In the genomic region with DNA sequence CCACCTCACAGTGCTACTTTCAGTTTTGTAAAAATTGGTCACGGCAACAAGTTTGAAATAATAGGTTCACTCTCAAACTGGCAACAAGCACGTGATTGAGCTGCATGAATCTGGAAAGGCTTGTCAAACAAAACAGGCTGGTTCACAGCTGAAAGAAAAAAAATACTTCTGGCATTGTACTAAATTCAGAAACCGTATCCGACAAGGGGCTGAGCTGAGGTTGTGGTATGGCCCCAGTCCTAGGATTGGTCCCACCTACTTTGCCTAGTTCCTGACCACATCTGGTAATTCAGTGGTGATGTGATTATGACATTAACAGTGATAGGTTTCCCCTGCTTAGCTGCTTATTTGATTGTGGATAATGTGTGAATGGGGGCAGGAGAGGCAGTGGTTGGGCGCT, we compare ENCODE assay signal across 16 cellular contexts.
DNase-seq lines count a peak whose midpoint lies in the region; ATAC-seq and TF ChIP-seq lines count a peak whose summit lies in the region.
"Had no signal": no experiment of that assay in that cellular context is flagged by ENCODE, and none has a peak within 500 bp of the region (broad histone marks: within the 10 kb centered on the region; RNA-seq: fewer than 3 reads in every experiment).

No MANE protein-coding gene starts in this region.

- H3K9me3 ChIP-seq in right atrium auricular region (no peaks in the 10 kb centered on the region), cardiac muscle cell (ENCODE audit: low read depth) (no peaks in the 10 kb centered on the region)
- H3K9me3 ChIP-seq: ascending aorta, left lung had no signal

- CTCF ChIA-PET in HEK293T (lab: Yijun Ruan, JAX): no interaction called here

- TF ChIP-seq CTCF in right atrium auricular region (IDR thresholded peaks at IDR 0.05) (no peak), astrocyte of the cerebellum (IDR thresholded peaks at IDR 0.05; ENCODE audit: low read depth, low read length, missing control alignments) (no peak), cardiac muscle cell (IDR thresholded peaks at IDR 0.05; ENCODE audit: low read depth, low read length) (no peak)

- POLR2A ChIA-PET in HEK293T (lab: Yijun Ruan, JAX): no interaction called here

- H3K27me3 ChIP-seq in right atrium auricular region: no peaks in the 10 kb centered on the region
- no peaks in the 10 kb centered on the region for H3K27me3 ChIP-seq in cardiac muscle cell
- H3K27me3 ChIP-seq: ascending aorta, left lung had no signal

- DNase-seq in Right ventricle myocardium inferior (ENCODE audit: missing footprints): no peak
- DNase-seq in right atrium auricular region (ENCODE audit: low spot score): no peak
- peak; percentile 87 for DNase-seq in astrocyte of the cerebellum (ENCODE audit: low read depth)
- DNase-seq in cardiac muscle cell (ENCODE audit: low read depth in 1 of 2, low spot score in 1 of 2): peak in 1 of 2 donors; percentile 51
- no peak for DNase-seq in effector CD4-positive, alpha-beta T cell
- DNase-seq in AML-193 (lab: John Stamatoyannopoulos, UW): no peak
- no peak for DNase-seq in substantia nigra (lab: John Stamatoyannopoulos, UW)
- DNase-seq in HEK293T (ENCODE audit: extremely low spot score): no peak
- DNase-seq: activated effector memory CD4-positive, alpha-beta T cell treated with Interleukin-2 at 50 U/mL for 16 hours; Calu3; effector CD8-positive, alpha-beta T cell; hippocampal formation; left lung; right cardiac atrium; stimulated activated naive B cell treated with anti-CD40 and anti-IgM and Interleukin-4, amounts not matched to agents 10 μg/mL and 1 μg/mL and 100 μg/mL, for 72 hours had no signal

- H3K36me3 ChIP-seq in right atrium auricular region (no peaks in the 10 kb centered on the region), cardiac muscle cell (peaks cover 12% of the 10 kb centered on the region)
- H3K36me3 ChIP-seq: ascending aorta, left lung had no signal

- H3K4me3 ChIP-seq in right atrium auricular region (no peak overlapping the region), astrocyte of the cerebellum (ENCODE audit: low read depth, low read length) (no peak overlapping the region), cardiac muscle cell (no peak overlapping the region)
- H3K4me3 ChIP-seq: left lung had no signal

- H3K4me1 ChIP-seq in right atrium auricular region (peaks cover 0 to 31% of the 10 kb centered on the region in 2 donors), cardiac muscle cell (ENCODE audit: low read depth) (peaks cover 27% of the 10 kb centered on the region)
- H3K4me1 ChIP-seq: left lung had no signal

- intact Hi-C loops in Right ventricle myocardium inferior (cut with DNase I): no loop called here

- peak overlapping the region in 1 of 2 donors; percentile 10 for H3K27ac ChIP-seq in right atrium auricular region
- peak overlapping the region; percentile 61 for H3K27ac ChIP-seq in cardiac muscle cell
- no peak overlapping the region for H3K27ac ChIP-seq in substantia nigra (ENCODE audit: low read depth, low read length, poor library complexity, severe bottlenecking)
- H3K27ac ChIP-seq: left lung had no signal

- in situ Hi-C loops in astrocyte of the cerebellum (cut with HindIII; ENCODE audit: low sequenced_read_pairs): no loop called here

- peak; percentile 15 for ATAC-seq in Right ventricle myocardium inferior
- ATAC-seq: left lung; stimulated activated naive B cell treated with anti-CD40 and anti-IgM and Interleukin-4, amounts not matched to agents 10 μg/mL and 1 μg/mL and 100 μg/mL, for 72 hours had no signal

TF ChIP-seq in HEK293T, 16 proteins besides CTCF, POLR2A, EP300 and RAD21:
- TF ChIP-seq SUZ12 (IDR thresholded peaks at IDR 0.05) (no peak), ZNF384 (IDR thresholded peaks at IDR 0.05) (no peak), PKNOX1 (IDR thresholded peaks at IDR 0.05) (no peak), NFRKB (IDR thresholded peaks at IDR 0.05) (no peak), FOXM1 (IDR thresholded peaks at IDR 0.05; ENCODE audit: borderline replicate concordance) (no peak), LEF1 (IDR thresholded peaks at IDR 0.05; ENCODE audit: borderline replicate concordance) (no peak), CTBP1 (IDR thresholded peaks at IDR 0.05; ENCODE audit: borderline replicate concordance) (no peak), FOXK2 (IDR thresholded peaks at IDR 0.05) (no peak), FOXA1 (IDR thresholded peaks at IDR 0.05) (no peak), ARNT (IDR thresholded peaks at IDR 0.05) (no peak), ELF4 (IDR thresholded peaks at IDR 0.05) (no peak), HDGF (IDR thresholded peaks at IDR 0.05; ENCODE audit: borderline replicate concordance) (no peak), TARDBP (IDR thresholded peaks at IDR 0.05) (no peak), L3MBTL2 (conservative IDR thresholded peaks at IDR 0.05) (no peak), SP1 (IDR thresholded peaks at IDR 0.05) (no peak), BHLHE40 (IDR thresholded peaks at IDR 0.05; ENCODE audit: borderline replicate concordance) (no peak)
